Comparison of ENCODE assay signal across 10 cellular contexts in the genomic region with DNA sequence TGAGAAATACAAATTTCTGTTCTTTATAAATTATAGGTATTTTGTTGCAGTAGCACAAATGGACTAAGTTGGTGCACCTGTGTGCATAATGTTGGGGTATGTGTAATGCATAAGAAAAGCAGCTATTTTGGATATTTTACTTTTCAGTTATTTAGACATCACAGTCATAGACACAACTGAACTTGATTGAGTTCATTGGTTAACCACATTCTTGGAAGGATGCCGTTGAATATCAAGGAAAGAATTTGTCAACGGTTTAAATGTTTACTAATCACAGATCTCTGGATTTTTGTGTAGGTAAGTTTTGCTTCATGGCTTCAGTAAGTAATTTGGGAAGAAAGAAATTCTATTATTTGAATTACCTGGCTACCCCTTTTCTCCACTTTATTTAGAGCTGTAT. TPM values are rescaled to one million over a fixed set of nuclear protein-coding genes. Genes with fewer than 3 reads are reported as not detected.
DNase-seq lines count a peak whose midpoint lies in the region; ATAC-seq and TF ChIP-seq lines count a peak whose summit lies in the region.
"Had no signal": no experiment of that assay in that cellular context is flagged by ENCODE, and none has a peak within 500 bp of the region (broad histone marks: within the 10 kb centered on the region; RNA-seq: fewer than 3 reads in every experiment).

No MANE protein-coding gene starts in this region.

- no peak for ATAC-seq in DND-41 (ENCODE audit: insufficient read depth, low read depth)
- ATAC-seq in central memory CD8-positive, alpha-beta T cell (replicated peaks; ENCODE audit: extremely low read depth, poor library complexity, severe bottlenecking) = no peak
- ATAC-seq in GM21381 (IDR thresholded peaks at IDR 0.05; ENCODE audit: unreplicated experiment) = no peak
- no peak for ATAC-seq in left lobe of liver

- H3K4me3 ChIP-seq in DND-41 (ENCODE audit: low read depth in 1 of 2, low read length in 2 of 2) (no peak overlapping the region), Loucy (ENCODE audit: low read length, poor library complexity, severe bottlenecking) (no peak overlapping the region), parathyroid adenoma (ENCODE audit: low read depth, low read length) (peak overlapping the region; percentile 68)
- H3K4me3 ChIP-seq: lung had no signal

- H3K9me2 ChIP-seq in Loucy (replicated peaks; ENCODE audit: low read depth, low read length) = no peaks in the 10 kb centered on the region

- no peak overlapping the region for H3K4me3 Mint-ChIP-seq in central memory CD8-positive, alpha-beta T cell

- peaks cover 50% of the 10 kb centered on the region for H3K4me1 ChIP-seq in DND-41 (ENCODE audit: insufficient read depth, low read length)
- peaks cover 25% of the 10 kb centered on the region for H3K4me1 ChIP-seq in Loucy (ENCODE audit: insufficient read depth, low read length, poor library complexity, severe bottlenecking)
- H3K4me1 ChIP-seq in parathyroid adenoma = peaks cover 21% of the 10 kb centered on the region

- H2AFZ ChIP-seq in DND-41 (ENCODE audit: low read depth, low read length) (no peak overlapping the region), Loucy (ENCODE audit: low read length) (no peak overlapping the region), parathyroid adenoma (no peak overlapping the region)

- DNase-seq in DND-41 (no peak), SK-N-DZ (ENCODE audit: low spot score) (no peak), left lobe of liver (ENCODE audit: low spot score) (no peak)
- DNase-seq in central memory CD8-positive, alpha-beta T cell (ENCODE audit: low spot score in 2 of 2) = no peak
- DNase-seq: stimulated activated CD4-positive, alpha-beta T cell treated with anti-CD3 and anti-CD28 coated beads, Interleukin-15, amount 100 ng/mL, for 24 hours; substantia nigra had no signal

- H3K4me1 Mint-ChIP-seq in central memory CD8-positive, alpha-beta T cell = peaks cover 44% of the 10 kb centered on the region

- H3K9ac ChIP-seq in DND-41 (ENCODE audit: low read depth, low read length) = no peak overlapping the region
- H3K9ac ChIP-seq in Loucy (ENCODE audit: low read depth, low read length, poor library complexity, severe bottlenecking) = no peak overlapping the region
- H3K9ac ChIP-seq in parathyroid adenoma = no peak overlapping the region

- H3K27me3 ChIP-seq in DND-41 (ENCODE audit: insufficient read depth, low read length, poor library complexity) (no peaks in the 10 kb centered on the region), Loucy (ENCODE audit: insufficient read depth, low read length, poor library complexity, severe bottlenecking) (peaks cover 4% of the 10 kb centered on the region), parathyroid adenoma (ENCODE audit: control insufficient read depth, insufficient read depth, low read length) (no peaks in the 10 kb centered on the region)

- peaks cover 29% of the 10 kb centered on the region for H3K79me2 ChIP-seq in DND-41 (ENCODE audit: insufficient read depth, low read length)
- no peaks in the 10 kb centered on the region; the same call in 1 of the 2 replicates for H3K79me2 ChIP-seq in Loucy (ENCODE audit: insufficient read depth, low read length)
- H3K79me2 ChIP-seq in parathyroid adenoma = peaks cover 35% of the 10 kb centered on the region

- peak overlapping the region; percentile 8 for H3K27ac Mint-ChIP-seq in central memory CD8-positive, alpha-beta T cell (ENCODE audit: low read depth)

- no peak for TF ChIP-seq CTCF in DND-41 (IDR thresholded peaks at IDR 0.05; ENCODE audit: borderline replicate concordance, extremely low read depth, low read length, poor library complexity, severe bottlenecking)
- no peak for TF ChIP-seq CTCF in Loucy (conservative IDR thresholded peaks at IDR 0.05; ENCODE audit: low read length)
- no peak for TF ChIP-seq CTCF in parathyroid adenoma (IDR thresholded peaks at IDR 0.05)

- H3K27ac ChIP-seq in DND-41 (ENCODE audit: low read length) (no peak overlapping the region), parathyroid adenoma (no peak overlapping the region)

- H3K9me3 Mint-ChIP-seq in central memory CD8-positive, alpha-beta T cell = no peaks in the 10 kb centered on the region

- H3K36me3 Mint-ChIP-seq in central memory CD8-positive, alpha-beta T cell (ENCODE audit: insufficient read depth) = peaks cover 16% of the 10 kb centered on the region

- H4K20me1 ChIP-seq in DND-41 (ENCODE audit: insufficient read depth, low read length) (0 out of 2 replicates have a peak, but pooled peaks cover 3% of the 10 kb centered on the region), Loucy (ENCODE audit: insufficient read depth, low read length, poor library complexity, severe bottlenecking) (peaks cover 6% of the 10 kb centered on the region)

- H3K9me3 ChIP-seq in DND-41 (ENCODE audit: insufficient read depth, low read length, severe bottlenecking) (no peaks in the 10 kb centered on the region), Loucy (ENCODE audit: insufficient read depth, low read depth, low read length) (no peaks in the 10 kb centered on the region), parathyroid adenoma (ENCODE audit: control insufficient read depth, low read length) (no peaks in the 10 kb centered on the region)

- H3F3A ChIP-seq in Loucy (ENCODE audit: low read depth) = peaks cover under 1% of the 10 kb centered on the region; the same call in 1 of the 2 replicates

- H3K4me2 ChIP-seq in DND-41 (ENCODE audit: insufficient read depth, low read length) (peak overlapping the region; percentile 83; the same call in 1 of the 2 replicates), Loucy (ENCODE audit: low read depth, low read length, poor library complexity, severe bottlenecking) (peak overlapping the region; percentile 78), parathyroid adenoma (ENCODE audit: low read length) (peak overlapping the region; percentile 70)

- no peaks in the 10 kb centered on the region for H3K27me3 Mint-ChIP-seq in central memory CD8-positive, alpha-beta T cell

- H3K36me3 ChIP-seq in DND-41 (ENCODE audit: insufficient read depth, low read length) (peaks cover 16% of the 10 kb centered on the region), Loucy (ENCODE audit: insufficient read depth, low read length) (no peaks in the 10 kb centered on the region), parathyroid adenoma (ENCODE audit: control insufficient read depth, insufficient read depth, low read length) (no peaks in the 10 kb centered on the region)

RNA-seq across cellular contexts. Expression of a gene that starts 4.1 kb away (rescaled TPM):
- 2.5 and 2.6 TPM in 2 replicates for polyA plus RNA-seq in SK-N-DZ (2014; cell fraction: cytosol; rRNA removed)
- polyA plus RNA-seq in SK-N-DZ (2014; cell fraction: nucleus; rRNA removed) = 0.81 and 1.5 TPM in 2 replicates
- 5.2 TPM for total RNA-seq in left lobe of liver
